In the genomic region with DNA sequence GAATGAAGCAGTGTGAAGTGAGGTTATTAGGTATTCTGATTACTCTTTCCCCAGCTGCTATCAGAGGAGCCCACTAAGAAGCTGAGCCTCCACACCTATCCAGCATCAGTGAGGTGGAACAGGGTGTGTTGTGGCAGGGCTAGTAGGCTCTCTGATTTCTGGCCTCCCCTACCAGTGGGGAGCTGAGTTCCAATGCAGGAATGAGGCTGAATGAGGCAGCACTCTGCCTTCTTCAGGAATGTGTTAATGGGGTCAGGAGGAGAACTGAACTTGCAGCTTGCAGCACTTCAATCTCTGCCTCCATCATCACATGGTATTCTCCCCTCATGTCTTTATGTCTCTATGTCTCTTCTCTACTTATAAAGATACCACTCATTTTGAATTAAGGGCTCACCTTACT, we compare ENCODE assay signal across 2 cellular contexts.
TF ChIP-seq lines count a peak whose summit lies in the region.

No MANE protein-coding gene starts in this region.

TF ChIP-seq in GM23338, 12 proteins besides CTCF, POLR2A, EP300 and RAD21 (continued from another document):
- TF ChIP-seq, protein P1, sequence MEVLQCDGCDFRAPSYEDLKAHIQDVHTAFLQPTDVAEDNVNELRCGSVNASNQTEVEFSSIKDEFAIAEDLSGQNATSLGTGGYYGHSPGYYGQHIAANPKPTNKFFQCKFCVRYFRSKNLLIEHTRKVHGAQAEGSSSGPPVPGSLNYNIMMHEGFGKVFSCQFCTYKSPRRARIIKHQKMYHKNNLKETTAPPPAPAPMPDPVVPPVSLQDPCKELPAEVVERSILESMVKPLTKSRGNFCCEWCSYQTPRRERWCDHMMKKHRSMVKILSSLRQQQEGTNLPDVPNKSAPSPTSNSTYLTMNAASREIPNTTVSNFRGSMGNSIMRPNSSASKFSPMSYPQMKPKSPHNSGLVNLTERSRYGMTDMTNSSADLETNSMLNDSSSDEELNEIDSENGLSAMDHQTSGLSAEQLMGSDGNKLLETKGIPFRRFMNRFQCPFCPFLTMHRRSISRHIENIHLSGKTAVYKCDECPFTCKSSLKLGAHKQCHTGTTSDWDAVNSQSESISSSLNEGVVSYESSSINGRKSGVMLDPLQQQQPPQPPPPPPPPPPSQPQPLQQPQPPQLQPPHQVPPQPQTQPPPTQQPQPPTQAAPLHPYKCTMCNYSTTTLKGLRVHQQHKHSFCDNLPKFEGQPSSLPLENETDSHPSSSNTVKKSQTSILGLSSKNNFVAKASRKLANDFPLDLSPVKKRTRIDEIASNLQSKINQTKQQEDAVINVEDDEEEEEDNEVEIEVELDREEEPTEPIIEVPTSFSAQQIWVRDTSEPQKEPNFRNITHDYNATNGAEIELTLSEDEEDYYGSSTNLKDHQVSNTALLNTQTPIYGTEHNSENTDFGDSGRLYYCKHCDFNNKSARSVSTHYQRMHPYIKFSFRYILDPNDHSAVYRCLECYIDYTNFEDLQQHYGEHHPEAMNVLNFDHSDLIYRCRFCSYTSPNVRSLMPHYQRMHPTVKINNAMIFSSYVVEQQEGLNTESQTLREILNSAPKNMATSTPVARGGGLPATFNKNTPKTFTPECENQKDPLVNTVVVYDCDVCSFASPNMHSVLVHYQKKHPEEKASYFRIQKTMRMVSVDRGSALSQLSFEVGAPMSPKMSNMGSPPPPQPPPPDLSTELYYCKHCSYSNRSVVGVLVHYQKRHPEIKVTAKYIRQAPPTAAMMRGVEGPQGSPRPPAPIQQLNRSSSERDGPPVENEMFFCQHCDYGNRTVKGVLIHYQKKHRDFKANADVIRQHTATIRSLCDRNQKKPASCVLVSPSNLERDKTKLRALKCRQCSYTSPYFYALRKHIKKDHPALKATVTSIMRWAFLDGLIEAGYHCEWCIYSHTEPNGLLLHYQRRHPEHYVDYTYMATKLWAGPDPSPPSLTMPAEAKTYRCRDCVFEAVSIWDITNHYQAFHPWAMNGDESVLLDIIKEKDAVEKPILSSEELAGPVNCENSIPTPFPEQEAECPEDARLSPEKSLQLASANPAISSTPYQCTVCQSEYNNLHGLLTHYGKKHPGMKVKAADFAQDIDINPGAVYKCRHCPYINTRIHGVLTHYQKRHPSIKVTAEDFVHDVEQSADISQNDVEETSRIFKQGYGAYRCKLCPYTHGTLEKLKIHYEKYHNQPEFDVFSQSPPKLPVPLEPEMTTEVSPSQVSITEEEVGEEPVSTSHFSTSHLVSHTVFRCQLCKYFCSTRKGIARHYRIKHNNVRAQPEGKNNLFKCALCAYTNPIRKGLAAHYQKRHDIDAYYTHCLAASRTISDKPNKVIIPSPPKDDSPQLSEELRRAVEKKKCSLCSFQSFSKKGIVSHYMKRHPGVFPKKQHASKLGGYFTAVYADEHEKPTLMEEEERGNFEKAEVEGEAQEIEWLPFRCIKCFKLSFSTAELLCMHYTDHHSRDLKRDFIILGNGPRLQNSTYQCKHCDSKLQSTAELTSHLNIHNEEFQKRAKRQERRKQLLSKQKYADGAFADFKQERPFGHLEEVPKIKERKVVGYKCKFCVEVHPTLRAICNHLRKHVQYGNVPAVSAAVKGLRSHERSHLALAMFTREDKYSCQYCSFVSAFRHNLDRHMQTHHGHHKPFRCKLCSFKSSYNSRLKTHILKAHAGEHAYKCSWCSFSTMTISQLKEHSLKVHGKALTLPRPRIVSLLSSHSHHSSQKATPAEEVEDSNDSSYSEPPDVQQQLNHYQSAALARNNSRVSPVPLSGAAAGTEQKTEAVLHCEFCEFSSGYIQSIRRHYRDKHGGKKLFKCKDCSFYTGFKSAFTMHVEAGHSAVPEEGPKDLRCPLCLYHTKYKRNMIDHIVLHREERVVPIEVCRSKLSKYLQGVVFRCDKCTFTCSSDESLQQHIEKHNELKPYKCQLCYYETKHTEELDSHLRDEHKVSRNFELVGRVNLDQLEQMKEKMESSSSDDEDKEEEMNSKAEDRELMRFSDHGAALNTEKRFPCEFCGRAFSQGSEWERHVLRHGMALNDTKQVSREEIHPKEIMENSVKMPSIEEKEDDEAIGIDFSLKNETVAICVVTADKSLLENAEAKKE (CRISPR knock-in tag; IDR thresholded peaks at IDR 0.05), result 0 out of 2 replicates have a peak, but pooled peaks have one; percentile 30
- TF ChIP-seq ZNF331 (CRISPR knock-in tag; IDR thresholded peaks at IDR 0.05; ENCODE audit: low read depth), result no peak

TF ChIP-seq in WTC11, 78 proteins besides CTCF, POLR2A, EP300 and RAD21 (continued from another document):
- TF ChIP-seq, protein P2, sequence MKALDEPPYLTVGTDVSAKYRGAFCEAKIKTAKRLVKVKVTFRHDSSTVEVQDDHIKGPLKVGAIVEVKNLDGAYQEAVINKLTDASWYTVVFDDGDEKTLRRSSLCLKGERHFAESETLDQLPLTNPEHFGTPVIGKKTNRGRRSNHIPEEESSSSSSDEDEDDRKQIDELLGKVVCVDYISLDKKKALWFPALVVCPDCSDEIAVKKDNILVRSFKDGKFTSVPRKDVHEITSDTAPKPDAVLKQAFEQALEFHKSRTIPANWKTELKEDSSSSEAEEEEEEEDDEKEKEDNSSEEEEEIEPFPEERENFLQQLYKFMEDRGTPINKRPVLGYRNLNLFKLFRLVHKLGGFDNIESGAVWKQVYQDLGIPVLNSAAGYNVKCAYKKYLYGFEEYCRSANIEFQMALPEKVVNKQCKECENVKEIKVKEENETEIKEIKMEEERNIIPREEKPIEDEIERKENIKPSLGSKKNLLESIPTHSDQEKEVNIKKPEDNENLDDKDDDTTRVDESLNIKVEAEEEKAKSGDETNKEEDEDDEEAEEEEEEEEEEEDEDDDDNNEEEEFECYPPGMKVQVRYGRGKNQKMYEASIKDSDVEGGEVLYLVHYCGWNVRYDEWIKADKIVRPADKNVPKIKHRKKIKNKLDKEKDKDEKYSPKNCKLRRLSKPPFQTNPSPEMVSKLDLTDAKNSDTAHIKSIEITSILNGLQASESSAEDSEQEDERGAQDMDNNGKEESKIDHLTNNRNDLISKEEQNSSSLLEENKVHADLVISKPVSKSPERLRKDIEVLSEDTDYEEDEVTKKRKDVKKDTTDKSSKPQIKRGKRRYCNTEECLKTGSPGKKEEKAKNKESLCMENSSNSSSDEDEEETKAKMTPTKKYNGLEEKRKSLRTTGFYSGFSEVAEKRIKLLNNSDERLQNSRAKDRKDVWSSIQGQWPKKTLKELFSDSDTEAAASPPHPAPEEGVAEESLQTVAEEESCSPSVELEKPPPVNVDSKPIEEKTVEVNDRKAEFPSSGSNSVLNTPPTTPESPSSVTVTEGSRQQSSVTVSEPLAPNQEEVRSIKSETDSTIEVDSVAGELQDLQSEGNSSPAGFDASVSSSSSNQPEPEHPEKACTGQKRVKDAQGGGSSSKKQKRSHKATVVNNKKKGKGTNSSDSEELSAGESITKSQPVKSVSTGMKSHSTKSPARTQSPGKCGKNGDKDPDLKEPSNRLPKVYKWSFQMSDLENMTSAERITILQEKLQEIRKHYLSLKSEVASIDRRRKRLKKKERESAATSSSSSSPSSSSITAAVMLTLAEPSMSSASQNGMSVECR (CRISPR knock-in tag; IDR thresholded peaks at IDR 0.05; ENCODE audit: borderline replicate concordance), result no peak
- no peak for TF ChIP-seq RELA (CRISPR knock-in tag; IDR thresholded peaks at IDR 0.05; ENCODE audit: borderline replicate concordance)
- no peak for TF ChIP-seq RORB (CRISPR knock-in tag; IDR thresholded peaks at IDR 0.05)
- TF ChIP-seq, protein P3, sequence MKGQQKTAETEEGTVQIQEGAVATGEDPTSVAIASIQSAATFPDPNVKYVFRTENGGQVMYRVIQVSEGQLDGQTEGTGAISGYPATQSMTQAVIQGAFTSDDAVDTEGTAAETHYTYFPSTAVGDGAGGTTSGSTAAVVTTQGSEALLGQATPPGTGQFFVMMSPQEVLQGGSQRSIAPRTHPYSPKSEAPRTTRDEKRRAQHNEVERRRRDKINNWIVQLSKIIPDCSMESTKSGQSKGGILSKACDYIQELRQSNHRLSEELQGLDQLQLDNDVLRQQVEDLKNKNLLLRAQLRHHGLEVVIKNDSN (CRISPR knock-in tag; IDR thresholded peaks at IDR 0.05), result no peak
- TF ChIP-seq ZNF219 (CRISPR knock-in tag; IDR thresholded peaks at IDR 0.05; ENCODE audit: borderline replicate concordance), result no peak
- TF ChIP-seq, protein P4, sequence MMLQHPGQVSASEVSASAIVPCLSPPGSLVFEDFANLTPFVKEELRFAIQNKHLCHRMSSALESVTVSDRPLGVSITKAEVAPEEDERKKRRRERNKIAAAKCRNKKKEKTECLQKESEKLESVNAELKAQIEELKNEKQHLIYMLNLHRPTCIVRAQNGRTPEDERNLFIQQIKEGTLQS (CRISPR knock-in tag; conservative IDR thresholded peaks at IDR 0.05), result no peak
- TF ChIP-seq, protein P5, sequence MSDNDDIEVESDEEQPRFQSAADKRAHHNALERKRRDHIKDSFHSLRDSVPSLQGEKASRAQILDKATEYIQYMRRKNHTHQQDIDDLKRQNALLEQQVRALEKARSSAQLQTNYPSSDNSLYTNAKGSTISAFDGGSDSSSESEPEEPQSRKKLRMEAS (CRISPR knock-in tag; IDR thresholded peaks at IDR 0.05), result no peak
- TF ChIP-seq ZNF121 (CRISPR knock-in tag; IDR thresholded peaks at IDR 0.05), result no peak
- no peak for TF ChIP-seq MXD4 (CRISPR knock-in tag; IDR thresholded peaks at IDR 0.05; ENCODE audit: borderline replicate concordance)
- TF ChIP-seq GTF2I (CRISPR knock-in tag; conservative IDR thresholded peaks at IDR 0.05), result no peak
